8 cellular contexts compared by ENCODE assay signal in genomic region chr14:69152944-69153847, GRCh38. TPM values are rescaled to one million over a fixed set of nuclear protein-coding genes. Genes with fewer than 3 reads are reported as not detected.
DNase-seq lines count a peak whose midpoint lies in the region; ATAC-seq, FAIRE-seq and TF ChIP-seq lines count a peak whose summit lies in the region.

Gene DCAF5 (minus strand): TSS chr14:69153119. CDS start chr14:69152978, 141 bp downstream.

- peak within 1 kb of the TSS; percentile 62 for H2BK120ac ChIP-seq in IMR-90 (ENCODE audit: low read depth, low read length)

- intact Hi-C loops in IMR-90 (cut with micrococcal nuclease) (loop anchor here (1.0 kb wide), 1 partner anchor 24 kb away; no protein-coding TSS in a partner anchor), OCI-LY7 (cut with micrococcal nuclease; ENCODE audit: unreplicated experiment) (loop anchor here (1.0 to 10.0 kb wide), 3 partner anchors 38 to 612 kb away; partner anchors contain the start of genes ERH, EXD2, SLC39A9 and SRSF5), endothelial cell of umbilical vein (cut with micrococcal nuclease) (loop anchor here (1.0 to 10.0 kb wide), 5 partner anchors 24 to 312 kb away; partner anchors contain the start of genes ERH, EXD2 and SLC39A9)

- H3K36me3 ChIP-seq in IMR-90 (ENCODE audit: control insufficient read depth, insufficient read depth, low read length) (peaks cover 2% of the 10 kb centered on the region; the same call in 1 of the 2 replicates), OCI-LY7 (ENCODE audit: insufficient read depth, low read length) (peaks cover 25% of the 10 kb centered on the region), endothelial cell of umbilical vein (ENCODE audit: control insufficient read depth in 2 of 2, extremely low read depth in 1 of 2, insufficient read depth in 2 of 2, low read length in 2 of 2) (peaks cover 0 to 4% of the 10 kb centered on the region in 2 experiments)

- TF ChIP-seq RAD21 in IMR-90 (IDR thresholded peaks at IDR 0.05; ENCODE audit: low read length), result no peak

- DNase-seq in D341Med (ENCODE audit: low spot score) (peak; percentile 93), IMR-90 (peak; percentile 93), OCI-LY7 (ENCODE audit: low spot score) (peak; percentile 95), activated T-cell treated with anti-CD3 and anti-CD28 coated beads for 1 hour (ENCODE audit: low read depth) (peak; percentile 88), endothelial cell of umbilical vein (ENCODE audit: low read depth, low spot score) (peak; percentile 89), middle frontal gyrus (ENCODE audit: extremely low spot score, low spot score) (peak; percentile 71)
- DNase-seq in stimulated activated CD8-positive, alpha-beta memory T cell treated with anti-CD3 and anti-CD28 coated beads, Interleukin-2, amount 100 ng/mL, for 1 hour (ENCODE audit: low read depth in 2 of 2), result peak; percentile 80 to 89

- H3K79me1 ChIP-seq in IMR-90 (ENCODE audit: low read depth in 1 of 2, low read length in 2 of 2), result peaks cover 15 to 46% of the 10 kb centered on the region in 2 experiments

- FAIRE-seq in endothelial cell of umbilical vein (lab: Jason Lieb, UNC), result peak; percentile 79

- 0 out of 3 replicates have a peak within 1 kb of the TSS, but pooled peaks have one; percentile 74 for H2BK15ac ChIP-seq in IMR-90 (ENCODE audit: low read depth, low read length)

- H2AFZ ChIP-seq in IMR-90 (replicated peaks; ENCODE audit: low read length, poor library complexity), result peak within 1 kb of the TSS; percentile 95
- peak within 1 kb of the TSS; percentile 87 for H2AFZ ChIP-seq in OCI-LY7 (ENCODE audit: low read length)
- H2AFZ ChIP-seq in endothelial cell of umbilical vein (ENCODE audit: low read depth, low read length), result peak within 1 kb of the TSS; percentile 95

- H2AK5ac ChIP-seq in IMR-90 (ENCODE audit: low read depth, low read length), result peak within 1 kb of the TSS; percentile 86

- peak within 1 kb of the TSS; percentile 79 for H4K5ac ChIP-seq in IMR-90 (ENCODE audit: low read depth, low read length)

- peak within 1 kb of the TSS; percentile 92 for H3K23ac ChIP-seq in IMR-90 (ENCODE audit: low read depth, low read length)

- POLR2A ChIA-PET in IMR-90 (lab: Charles Lee; ENCODE audit: unreplicated experiment), result interaction anchor here (0.6 kb wide), 1 partner anchor 199 kb away, joined by 3 read pairs; no protein-coding TSS in a partner anchor
- POLR2A ChIA-PET in OCI-LY7 (lab: Charles Lee), result interaction anchor here (0.5 kb wide), 1 partner anchor 53 kb away, joined by 3 read pairs; no protein-coding TSS in a partner anchor
- POLR2A ChIA-PET in endothelial cell of umbilical vein (lab: Charles Lee), result no interaction called here

- H2BK5ac ChIP-seq in IMR-90 (ENCODE audit: low read depth, low read length, poor library complexity, severe bottlenecking), result peak within 1 kb of the TSS; percentile 69

- ATAC-seq in GM21515 (IDR thresholded peaks at IDR 0.05; ENCODE audit: unreplicated experiment) (peak; percentile 84), IMR-90 (ENCODE audit: low read depth) (peak; percentile 90)

- peaks cover 8% of the 10 kb centered on the region for H3K4me1 ChIP-seq in IMR-90 (ENCODE audit: control insufficient read depth, insufficient read depth, low read length)
- H3K4me1 ChIP-seq in OCI-LY7 (ENCODE audit: insufficient read depth, low read length, poor library complexity, severe bottlenecking), result peaks cover 25% of the 10 kb centered on the region
- H3K4me1 ChIP-seq in endothelial cell of umbilical vein (ENCODE audit: control insufficient read depth, extremely low read depth, insufficient read depth, low read length), result peaks cover 26% of the 10 kb centered on the region

- TF ChIP-seq CTCF in IMR-90 (conservative IDR thresholded peaks at IDR 0.05; ENCODE audit: low read depth, low read length) (no peak), OCI-LY7 (conservative IDR thresholded peaks at IDR 0.05; ENCODE audit: low read length) (no peak), endothelial cell of umbilical vein (IDR thresholded peaks at IDR 0.05; ENCODE audit: extremely low read depth in 1 of 2, insufficient read depth in 1 of 2, low read depth in 1 of 2, low read length in 2 of 2) (no peak)

- peaks cover 38% of the 10 kb centered on the region for H3K79me2 ChIP-seq in OCI-LY7 (ENCODE audit: insufficient read depth, low read depth, low read length)
- peaks cover 37% of the 10 kb centered on the region for H3K79me2 ChIP-seq in endothelial cell of umbilical vein (ENCODE audit: control insufficient read depth, insufficient read depth, low read length)

- H3K27ac ChIP-seq in IMR-90 (ENCODE audit: insufficient read depth, low read length) (peak within 1 kb of the TSS; percentile 95), OCI-LY7 (ENCODE audit: low read depth, low read length, poor library complexity, severe bottlenecking) (peak within 1 kb of the TSS; percentile 80), endothelial cell of umbilical vein (ENCODE audit: insufficient read depth, low read depth, low read length) (peak within 1 kb of the TSS; percentile 55)

- peak within 1 kb of the TSS; percentile 88 for H3K4me3 ChIP-seq in IMR-90 (ENCODE audit: insufficient read depth, low read depth, low read length)
- H3K4me3 ChIP-seq in OCI-LY7 (ENCODE audit: low read depth, low read length, poor library complexity, severe bottlenecking), result peak within 1 kb of the TSS; percentile 84
- peak within 1 kb of the TSS; percentile 83 to 97 (median 95) for H3K4me3 ChIP-seq in endothelial cell of umbilical vein (replicated peaks in 1 of 3; ENCODE audit: insufficient read depth in 1 of 3, low read depth in 1 of 3, low read length in 3 of 3)

- H4K91ac ChIP-seq in IMR-90 (ENCODE audit: insufficient read depth, low read depth, low read length), result peak within 1 kb of the TSS; percentile 91

- H2BK20ac ChIP-seq in IMR-90 (ENCODE audit: low read depth, low read length), result 0 out of 2 replicates have a peak within 1 kb of the TSS, but pooled peaks have one; percentile 14

- H3K18ac ChIP-seq in IMR-90 (ENCODE audit: low read depth, low read length), result peak within 1 kb of the TSS; percentile 82

- BruUV-seq in IMR-90 (replicated peaks; lab: Mats Ljungman, UMichigan) (no TSS peak), OCI-LY7 (replicated peaks; lab: Mats Ljungman, UMichigan) (no TSS peak), endothelial cell of umbilical vein (replicated peaks; lab: Mats Ljungman, UMichigan) (TSS peak; percentile 54)

- dilution Hi-C loops in IMR-90 (cut with HindIII; ENCODE audit: low sequenced_read_pairs, unreplicated experiment) (no loop called here), endothelial cell of umbilical vein (cut with MboI; ENCODE audit: extremely low pct_ligation_motif_present, low sequenced_read_pairs) (no loop called here)

- H3K4me2 ChIP-seq in IMR-90 (ENCODE audit: low read depth, low read length), result peak within 1 kb of the TSS; percentile 87
- H3K4me2 ChIP-seq in OCI-LY7 (ENCODE audit: low read length), result peak within 1 kb of the TSS; percentile 92
- H3K4me2 ChIP-seq in endothelial cell of umbilical vein (ENCODE audit: insufficient read depth, low read length), result peak within 1 kb of the TSS; percentile 98

- WGBS in IMR-90 (ENCODE audit: extremely low coverage in 2 of 2, insufficient read length in 1 of 2), 2 experiments, result 0% methylated on average over 9 of the region's 97 CpGs; no CpG with 5 or more reads in 1 of the 2 experiments

- H3K4ac ChIP-seq in IMR-90 (ENCODE audit: low read depth, low read length), result peak within 1 kb of the TSS; percentile 95

- CTCF ChIA-PET in IMR-90 (lab: Yijun Ruan, JAX) (interaction anchor here (0.5 kb wide), 1 partner anchor 50 kb away, joined by 3 read pairs; no protein-coding TSS in a partner anchor), OCI-LY7 (lab: Charles Lee; ENCODE audit: unreplicated experiment) (interaction anchor here (0.7 kb wide), 1 partner anchor 400 kb away, joined by 14 read pairs; no protein-coding TSS in a partner anchor), endothelial cell of umbilical vein (lab: Charles Lee) (interaction anchor here (0.7 to 5.7 kb wide), 4 partner anchors 10 to 47 kb away, joined by 3 to 75 read pairs (median 5); no protein-coding TSS in a partner anchor)

- H3K9me1 ChIP-seq in IMR-90 (ENCODE audit: insufficient read depth, low read length), result 0 out of 2 replicates have a peak, but pooled peaks cover 5% of the 10 kb centered on the region
- no peaks in the 10 kb centered on the region for H3K9me1 ChIP-seq in endothelial cell of umbilical vein (replicated peaks; ENCODE audit: control insufficient read depth, extremely low read depth, insufficient read depth, low read length)

- TF ChIP-seq POLR2A in IMR-90 (IDR thresholded peaks at IDR 0.05; ENCODE audit: low read depth, low read length) (no peak), endothelial cell of umbilical vein (IDR thresholded peaks at IDR 0.05; ENCODE audit: low read depth, low read length) (peak; percentile 61)

- no peaks in the 10 kb centered on the region for H3K9me2 ChIP-seq in OCI-LY7 (ENCODE audit: insufficient read depth, low read length)

- peak within 1 kb of the TSS; percentile 96 to 98 for H4K8ac ChIP-seq in IMR-90 (ENCODE audit: low read depth in 2 of 2, low read length in 2 of 2)

- H3K56ac ChIP-seq in IMR-90 (ENCODE audit: extremely low read depth, insufficient read depth, low read length), result peak within 1 kb of the TSS; percentile 68

- peak within 1 kb of the TSS; percentile 98 for H3K9ac ChIP-seq in IMR-90 (ENCODE audit: low read depth, low read length)
- peak within 1 kb of the TSS; percentile 89 for H3K9ac ChIP-seq in endothelial cell of umbilical vein (replicated peaks; ENCODE audit: extremely low read depth, insufficient read depth, low read length)

- H4K20me1 ChIP-seq in IMR-90 (ENCODE audit: insufficient read depth, low read length) (peaks cover 19% of the 10 kb centered on the region; the same call in 1 of the 2 replicates), OCI-LY7 (ENCODE audit: insufficient read depth, low read length) (0 out of 2 replicates have a peak, but pooled peaks cover 16% of the 10 kb centered on the region), endothelial cell of umbilical vein (replicated peaks; ENCODE audit: control insufficient read depth, extremely low read depth, insufficient read depth, low read length) (no peaks in the 10 kb centered on the region)

- peak within 1 kb of the TSS; percentile 95 for H3K14ac ChIP-seq in IMR-90 (replicated peaks; ENCODE audit: low read depth, low read length)

- H3K27me3 ChIP-seq in IMR-90 (ENCODE audit: control insufficient read depth, insufficient read depth, low read length) (no peaks in the 10 kb centered on the region), endothelial cell of umbilical vein (ENCODE audit: control insufficient read depth in 2 of 2, insufficient read depth in 2 of 2, low read length in 2 of 2) (no peaks in the 10 kb centered on the region)

- in situ Hi-C loops in IMR-90 (cut with MboI; ENCODE audit: low sequenced_read_pairs), result no loop called here

- peak within 1 kb of the TSS; percentile 95 for H2AK9ac ChIP-seq in IMR-90 (replicated peaks; ENCODE audit: low read depth, low read length, poor library complexity)

- H3K9me3 ChIP-seq in IMR-90 (ENCODE audit: control insufficient read depth, insufficient read depth, low read length), result no peaks in the 10 kb centered on the region
- H3K9me3 ChIP-seq in OCI-LY7 (ENCODE audit: low read length), result no peaks in the 10 kb centered on the region
- H3K9me3 ChIP-seq in endothelial cell of umbilical vein (replicated peaks; ENCODE audit: control insufficient read depth, insufficient read depth, low read length), result no peaks in the 10 kb centered on the region

RNA-seq across cellular contexts. Expression of gene DCAF5, which starts in this region (rescaled TPM):
- total RNA-seq in IMR-90 (2012; rRNA removed), result 12.2 and 17.6 TPM in 2 replicates
- 29.9 and 30.4 TPM in 2 replicates for polyA plus RNA-seq in IMR-90 (2012; rRNA removed)
- polyA plus RNA-seq in IMR-90 (2012; cell fraction: cytosol; rRNA removed), result 21.1 and 22.7 TPM in 2 replicates
- 90.6 and 91.2 TPM in 2 replicates for polyA plus RNA-seq in IMR-90 (2012; cell fraction: nucleus; rRNA removed; ENCODE audit: low replicate concordance)
- 17.8 and 23.1 TPM in 2 replicates for total RNA-seq in OCI-LY7 (2014; rRNA removed; shearing (Covaris generic))
- 46.0 and 46.5 TPM in 2 replicates for total RNA-seq in OCI-LY7 (2022)
- total RNA-seq in endothelial cell of umbilical vein, result 35.3 and 37.9 TPM in 2 replicates
- 49.1 and 52.5 TPM in 2 replicates for polyA plus RNA-seq in endothelial cell of umbilical vein
- polyA plus RNA-seq in endothelial cell of umbilical vein (2011; cell fraction: cytosol; rRNA removed), result 37.9 and 42.7 TPM in 2 replicates
- polyA plus RNA-seq in endothelial cell of umbilical vein (2011; cell fraction: nucleus; rRNA removed), result 108 and 112 TPM in 2 replicates
- 27.5 TPM in 2 replicates for polyA plus RNA-seq in endothelial cell of umbilical vein (2012)
- polyA minus RNA-seq in endothelial cell of umbilical vein, result 44.4 and 55.2 TPM in 2 replicates
- 7.6 TPM for polyA minus RNA-seq in endothelial cell of umbilical vein (2011; cell fraction: cytosol; rRNA and poly(A)+ RNA removed)
- polyA minus RNA-seq in endothelial cell of umbilical vein (2011; cell fraction: nucleus; rRNA and poly(A)+ RNA removed), result 38.4 and 48.5 TPM in 2 replicates

Comparison
In these comparisons a context has a peak if more than half of its experiments do, and no peak if none do; other contexts are left out.
1. Peak in every context shown above with its lines: DNase-seq, ATAC-seq, H3K4me3 ChIP-seq and H3K27ac ChIP-seq.